Comparison of ENCODE assay signal across 8 cellular contexts in the genomic region with DNA sequence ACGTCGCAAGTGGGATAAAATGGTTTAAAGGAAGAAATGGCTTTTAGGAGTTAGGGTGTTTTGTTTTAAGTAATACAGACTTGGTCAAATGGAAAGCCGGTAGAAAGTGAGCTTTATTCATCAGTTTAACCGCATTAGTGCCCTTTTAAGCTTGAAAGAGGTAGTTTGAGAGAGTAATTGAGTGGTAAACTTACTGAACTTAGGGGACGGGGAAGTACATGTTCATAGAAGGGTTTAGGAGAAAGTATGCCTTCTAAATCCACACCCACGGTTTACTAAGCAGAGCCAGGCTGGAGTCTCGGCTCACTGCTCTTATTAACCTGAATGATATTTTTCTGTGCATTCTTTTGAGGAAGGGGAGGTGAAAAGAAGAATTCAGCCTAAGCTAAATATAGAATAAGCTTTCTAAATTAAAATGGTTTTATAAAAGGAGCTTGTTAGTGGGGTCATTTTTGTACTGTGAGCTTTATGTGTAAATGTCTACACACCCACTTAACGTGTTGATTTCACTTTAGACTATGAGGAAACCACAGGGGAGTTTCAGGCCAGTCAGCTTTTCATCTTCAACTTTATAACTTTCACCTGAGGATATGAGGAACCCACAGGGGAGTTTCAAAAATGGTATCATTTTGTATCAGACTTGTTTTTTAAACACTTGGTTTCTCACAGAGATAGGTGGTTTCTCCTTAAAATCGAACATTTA. TPM values are rescaled to one million over a fixed set of nuclear protein-coding genes. Genes with fewer than 3 reads are reported as not detected.
A peak's percentile ranks its signal among the peaks of the same experiment; 100 is the strongest.
DNase-seq lines count a peak whose midpoint lies in the region; ATAC-seq, FAIRE-seq and TF ChIP-seq lines count a peak whose summit lies in the region.
"Not testable (repeated sequence)": the region's sequence is repeated elsewhere in the genome, so short reads cannot be mapped to it uniquely, and the experiment has no call there.

No MANE protein-coding gene starts in this region.

- 10 to 25% methylated on average over 2 to 9 of the region's 9 CpGs for WGBS in transverse colon (ENCODE audit: low coverage in 1 of 2), 2 donors

- H3K9me3 ChIP-seq in adipocyte (ENCODE audit: control insufficient read depth, low read length); neuron (ENCODE audit: low read length); transverse colon: not testable (repeated sequence)

- H3K9ac ChIP-seq in adipocyte (ENCODE audit: low read length): peak overlapping the region; percentile 74

- in situ Hi-C loops in transverse colon (cut with MboI; ENCODE audit: low pct_ligation_motif_present in 1 of 4, low pct_unique_long_range_greater_than_20kb in 1 of 4, low sequenced_read_pairs in 3 of 4): not testable (repeated sequence)

- H3K4me1 ChIP-seq in adipocyte (ENCODE audit: control insufficient read depth, insufficient read depth, low read length); neuron (ENCODE audit: insufficient read depth, low read length); transverse colon: not testable (repeated sequence)

- not testable (repeated sequence) for TF ChIP-seq EP300 in transverse colon (IDR thresholded peaks at IDR 0.05; ENCODE audit: low read depth)

- peak overlapping the region; percentile 86 for H3K27ac Mint-ChIP-seq in T-helper 2 cell treated with Interferon-gamma antibody and Interleukin-4, amounts not matched to agents 5 μg/mL and 100 μg/mL, for 36 hours

- peak; percentile 15 for FAIRE-seq in H54 (lab: Jason Lieb, UNC)

- not testable (repeated sequence) for H3K9me3 Mint-ChIP-seq in T-helper 2 cell treated with Interferon-gamma antibody and Interleukin-4, amounts not matched to agents 5 μg/mL and 100 μg/mL, for 36 hours

- intact Hi-C loops in transverse colon (cut with DNase I; ENCODE audit: low total_unique reads): not testable (repeated sequence)

- peak overlapping the region; percentile 85 for H3K4me3 Mint-ChIP-seq in T-helper 2 cell treated with Interferon-gamma antibody and Interleukin-4, amounts not matched to agents 5 μg/mL and 100 μg/mL, for 36 hours

- TF ChIP-seq POLR2A in H54 (IDR thresholded peaks at IDR 0.05; ENCODE audit: low read depth, low read length); transverse colon (IDR thresholded peaks at IDR 0.05): not testable (repeated sequence)

- not testable (repeated sequence) for TF ChIP-seq CTCF in GM12865 (IDR thresholded peaks at IDR 0.05; ENCODE audit: insufficient read depth, low read depth, low read length, missing control alignments); fibroblast of mammary gland (conservative IDR thresholded peaks at IDR 0.05; ENCODE audit: control insufficient read depth, insufficient read depth, low read depth, low read length); transverse colon (IDR thresholded peaks at IDR 0.05)

- peaks cover 22% of the 10 kb centered on the region for H3K27me3 Mint-ChIP-seq in T-helper 2 cell treated with Interferon-gamma antibody and Interleukin-4, amounts not matched to agents 5 μg/mL and 100 μg/mL, for 36 hours (ENCODE audit: low read depth)

- not testable (repeated sequence) for H3K27me3 ChIP-seq in adipocyte (replicated peaks; ENCODE audit: control insufficient read depth, insufficient read depth, low read length); neuron (ENCODE audit: insufficient read depth, low read length); transverse colon

- DNase-seq in GM12865 (ENCODE audit: low read depth): peak; percentile 60
- DNase-seq in H54 (ENCODE audit: insufficient read length, low spot score); fibroblast of mammary gland (ENCODE audit: low read depth); transverse colon: not testable (repeated sequence)
- peak; percentile 50 for DNase-seq in T-helper 2 cell treated with Interferon-gamma antibody and Interleukin-4, amounts not matched to agents 5 μg/mL and 100 μg/mL, for 36 hours (ENCODE audit: low spot score)
- DNase-seq in adipocyte (ENCODE audit: low read depth): peak; percentile 15

- H3K4me1 Mint-ChIP-seq in T-helper 2 cell treated with Interferon-gamma antibody and Interleukin-4, amounts not matched to agents 5 μg/mL and 100 μg/mL, for 36 hours (ENCODE audit: low read depth): peaks cover 10% of the 10 kb centered on the region

- ATAC-seq in HG03432 (IDR thresholded peaks at IDR 0.05; ENCODE audit: unreplicated experiment): peak; percentile 52

- H3K4me3 ChIP-seq in GM12865 (ENCODE audit: low read depth, low read length): not testable (repeated sequence)
- H3K4me3 ChIP-seq in adipocyte (ENCODE audit: low read length) (peak overlapping the region; percentile 74), fibroblast of mammary gland (ENCODE audit: control insufficient read depth, low read depth, low read length) (peak overlapping the region; percentile 34), neuron (ENCODE audit: low read length) (peak overlapping the region; percentile 43), transverse colon (peak overlapping the region in 1 of 4 donors; percentile 30)

- H3K27ac ChIP-seq in transverse colon: peak overlapping the region; percentile 44 to 66 (median 60)

- H3K36me3 ChIP-seq in adipocyte (ENCODE audit: control insufficient read depth, insufficient read depth, low read length, severe bottlenecking); neuron (ENCODE audit: insufficient read depth, low read length); transverse colon: not testable (repeated sequence)

- H3K36me3 Mint-ChIP-seq in T-helper 2 cell treated with Interferon-gamma antibody and Interleukin-4, amounts not matched to agents 5 μg/mL and 100 μg/mL, for 36 hours (ENCODE audit: low read depth): not testable (repeated sequence)

- not testable (repeated sequence) for H2AFZ ChIP-seq in neuron (ENCODE audit: low read depth, low read length)

RNA-seq across cellular contexts. Expression of a gene that starts 26.5 kb away (rescaled TPM):
- under 1 TPM in 1 of 4 donors, not detected in 3; 0.41 TPM for total RNA-seq in transverse colon
